ENCODE assay signal across 1 cellular context in genomic region chr9:127877566-127877998, GRCh38.
TF ChIP-seq lines count a peak whose summit lies in the region.

AK1 (minus strand) TSS chr9:127877675; CDS start chr9:127874617, 3,058 bp downstream.

TF ChIP-seq in HepG2, 621 proteins besides CTCF, POLR2A, EP300 and RAD21 (continued from another document and continues in another):
- TF ChIP-seq PHF21A (CRISPR knock-in tag; IDR thresholded peaks at IDR 0.05) (peak; percentile 51; the same call in 1 of the 2 replicates), GATAD1 (CRISPR knock-in tag; IDR thresholded peaks at IDR 0.05) (peak; percentile 62; the same call in 1 of the 2 replicates), POGK (CRISPR knock-in tag; conservative IDR thresholded peaks at IDR 0.05) (0 out of 2 replicates have a peak, but pooled peaks have one; percentile 45), ZNF180 (CRISPR knock-in tag; IDR thresholded peaks at IDR 0.05; ENCODE audit: borderline replicate concordance, low read depth) (no peak), ESRRA (CRISPR knock-in tag; IDR thresholded peaks at IDR 0.05; ENCODE audit: low read depth) (0 out of 2 replicates have a peak, but pooled peaks have one; percentile 26), AGO1 (IDR thresholded peaks at IDR 0.05; ENCODE audit: low read depth, low read length, poor library complexity, severe bottlenecking) (peak; percentile 68), HINFP (CRISPR knock-in tag; IDR thresholded peaks at IDR 0.05; ENCODE audit: low read depth) (peak; percentile 75; the same call in 1 of the 2 replicates), HNRNPK (IDR thresholded peaks at IDR 0.05; ENCODE audit: low read depth, low read length, poor library complexity, severe bottlenecking) (peak; percentile 64), ZNF512 (CRISPR knock-in tag; IDR thresholded peaks at IDR 0.05) (0 out of 2 replicates have a peak, but pooled peaks have one; percentile 27), MXI1 (IDR thresholded peaks at IDR 0.05; ENCODE audit: borderline replicate concordance, low read depth, low read length) (peak; percentile 46; the same call in 1 of the 3 replicates), MXD1 (CRISPR knock-in tag; IDR thresholded peaks at IDR 0.05) (peak; percentile 39; the same call in 1 of the 2 replicates), BORCS8-MEF2B (CRISPR knock-in tag; IDR thresholded peaks at IDR 0.05) (0 out of 2 replicates have a peak, but pooled peaks have one; percentile 53), ZBTB38 (CRISPR knock-in tag; IDR thresholded peaks at IDR 0.05) (peak; percentile 62), TCF12 (IDR thresholded peaks at IDR 0.05) (no peak), TCF12 (CRISPR knock-in tag; IDR thresholded peaks at IDR 0.05) (no peak), SALL1 (CRISPR knock-in tag; IDR thresholded peaks at IDR 0.05) (peak; percentile 57), SUZ12 (IDR thresholded peaks at IDR 0.05; ENCODE audit: low read depth, low read length) (peak; percentile 23; the same call in 1 of the 2 replicates), ZNF143 (CRISPR knock-in tag; IDR thresholded peaks at IDR 0.05) (peak; percentile 89), HDAC1 (CRISPR knock-in tag; IDR thresholded peaks at IDR 0.05) (peak; percentile 59; the same call in 1 of the 2 replicates), MYPOP (CRISPR knock-in tag; IDR thresholded peaks at IDR 0.05) (peak; percentile 54; the same call in 1 of the 2 replicates), ZNF691 (CRISPR knock-in tag; IDR thresholded peaks at IDR 0.05; ENCODE audit: borderline replicate concordance, low read depth) (peak; percentile 35; the same call in 1 of the 2 replicates), ZNF746 (CRISPR knock-in tag; IDR thresholded peaks at IDR 0.05) (peak; percentile 95), RBFOX2 (IDR thresholded peaks at IDR 0.05; ENCODE audit: low read depth, low read length) (peak; percentile 74), THAP9 (CRISPR knock-in tag; IDR thresholded peaks at IDR 0.05; ENCODE audit: borderline replicate concordance) (0 out of 2 replicates have a peak, but pooled peaks have one; percentile 33), CSRNP1 (CRISPR knock-in tag; IDR thresholded peaks at IDR 0.05) (peak; percentile 35; the same call in 1 of the 2 replicates), ZNF24 (IDR thresholded peaks at IDR 0.05) (no peak), BCL3 (CRISPR knock-in tag; IDR thresholded peaks at IDR 0.05) (peak; percentile 45; the same call in 1 of the 2 replicates), NONO (IDR thresholded peaks at IDR 0.05) (no peak), NONO (CRISPR knock-in tag; conservative IDR thresholded peaks at IDR 0.05) (peak; percentile 85), IRF9 (CRISPR knock-in tag; IDR thresholded peaks at IDR 0.05; ENCODE audit: borderline replicate concordance) (0 out of 2 replicates have a peak, but pooled peaks have one; percentile 64), ZNF563 (CRISPR knock-in tag; IDR thresholded peaks at IDR 0.05) (0 out of 2 replicates have a peak, but pooled peaks have one; percentile 23)
